8 cellular contexts compared by ENCODE assay signal in genomic region chr17:47615766-47616424, GRCh38. TPM values are rescaled to one million over a fixed set of nuclear protein-coding genes. Genes with fewer than 3 reads are reported as not detected.
DNase-seq lines count a peak whose midpoint lies in the region; ATAC-seq and TF ChIP-seq lines count a peak whose summit lies in the region.

No MANE protein-coding gene starts in this region.

- no peak overlapping the region for H3K9ac ChIP-seq in HCT116 (ENCODE audit: low read length)
- H3K9ac ChIP-seq in OCI-LY3 (ENCODE audit: low read length): no peak overlapping the region

- no peak overlapping the region for H2AFZ ChIP-seq in HCT116 (ENCODE audit: low read depth, low read length, poor library complexity, severe bottlenecking)
- H2AFZ ChIP-seq in OCI-LY3 (ENCODE audit: low read depth, low read length): no peak overlapping the region

- no peak overlapping the region for H3K27ac Mint-ChIP-seq in CD8-positive, alpha-beta T cell

- peak; percentile 44 for ATAC-seq in CD8-positive, alpha-beta T cell
- ATAC-seq in HCT116 (peak; percentile 64), GM21360 (IDR thresholded peaks at IDR 0.05; ENCODE audit: unreplicated experiment) (no peak)

- DNase-seq in CD8-positive, alpha-beta T cell: no peak
- DNase-seq in HCT116 (ENCODE audit: low read depth, low spot score): peak; percentile 52
- no peak for DNase-seq in coronary artery (ENCODE audit: low spot score)
- peak; percentile 78 for DNase-seq in medulla oblongata (ENCODE audit: extremely low spot score)
- DNase-seq in hepatic stellate cell (ENCODE audit: low spot score): no peak
- no peak for DNase-seq in NK-92 treated with Interleukin-12 subunit alpha and Interleukin-12 subunit beta, amount 100 ng/mL, for 24 hours (lab: John Stamatoyannopoulos, UW)

- CTCF ChIA-PET in CD8-positive, alpha-beta T cell (lab: Charles Lee): interaction anchor here (0.6 to 4.5 kb wide), 30 partner anchors 9 to 673 kb away, joined by 3 to 27 read pairs (median 4); partner anchors contain the start of genes EFCAB13 and KPNB1
- CTCF ChIA-PET in HCT116 (lab: Charles Lee): interaction anchor here (0.6 to 3.3 kb wide), 13 partner anchors 10 to 674 kb away, joined by 3 to 26 read pairs (median 4); no protein-coding TSS in a partner anchor

- no peaks in the 10 kb centered on the region for H3K79me2 ChIP-seq in HCT116 (ENCODE audit: insufficient read depth, low read length)
- no peaks in the 10 kb centered on the region for H3K79me2 ChIP-seq in OCI-LY3 (ENCODE audit: low read length)

- H3K27me3 ChIP-seq in CD8-positive, alpha-beta T cell (ENCODE audit: insufficient read depth, low read length): no peaks in the 10 kb centered on the region
- no peaks in the 10 kb centered on the region for H3K27me3 ChIP-seq in HCT116 (ENCODE audit: insufficient read depth, low read length)
- H3K27me3 ChIP-seq in OCI-LY3 (ENCODE audit: low read depth, low read length): no peaks in the 10 kb centered on the region

- H3K36me3 ChIP-seq in CD8-positive, alpha-beta T cell (ENCODE audit: insufficient read depth, low read length): peaks cover 13% of the 10 kb centered on the region
- peaks cover 26 to 37% of the 10 kb centered on the region in 2 experiments for H3K36me3 ChIP-seq in HCT116 (ENCODE audit: control insufficient read depth in 1 of 2, insufficient read depth in 2 of 2, low read length in 2 of 2)
- peaks cover 30% of the 10 kb centered on the region for H3K36me3 ChIP-seq in OCI-LY3 (replicated peaks; ENCODE audit: low read depth, low read length)

- peak; percentile 84 for TF ChIP-seq CTCF in CD8-positive, alpha-beta T cell (IDR thresholded peaks at IDR 0.05)
- TF ChIP-seq CTCF in HCT116 (IDR thresholded peaks at IDR 0.05 in 2 of 3, conservative IDR thresholded peaks at IDR 0.05 in 1 of 3; ENCODE audit: borderline replicate concordance in 1 of 3, insufficient read depth in 1 of 3, low read depth in 2 of 3, low read length in 2 of 3) (peak; percentile 59 to 93 (median 83)), OCI-LY3 (IDR thresholded peaks at IDR 0.05; ENCODE audit: low read depth, low read length) (peak; percentile 79), coronary artery (IDR thresholded peaks at IDR 0.05) (peak; percentile 42)

- TF ChIP-seq RAD21 in HCT116 (IDR thresholded peaks at IDR 0.05; ENCODE audit: low read depth): peak; percentile 90

- no peaks in the 10 kb centered on the region for H3K27me3 Mint-ChIP-seq in CD8-positive, alpha-beta T cell (ENCODE audit: low read depth)

- no peak overlapping the region for H3K4me3 ChIP-seq in CD8-positive, alpha-beta T cell (ENCODE audit: low read depth, low read length)
- H3K4me3 ChIP-seq in HCT116 (replicated peaks in 1 of 2; ENCODE audit: low read depth in 1 of 2, low read length in 2 of 2) (no peak overlapping the region), OCI-LY3 (ENCODE audit: low read length) (no peak overlapping the region), coronary artery (no peak overlapping the region)

- H4K20me1 ChIP-seq in HCT116 (ENCODE audit: insufficient read depth): no peaks in the 10 kb centered on the region
- H4K20me1 ChIP-seq in OCI-LY3 (ENCODE audit: insufficient read depth, low read length): no peaks in the 10 kb centered on the region

- no peaks in the 10 kb centered on the region for H3K4me1 ChIP-seq in CD8-positive, alpha-beta T cell (ENCODE audit: insufficient read depth, low read length)
- peaks cover 18 to 59% of the 10 kb centered on the region in 2 experiments for H3K4me1 ChIP-seq in HCT116 (ENCODE audit: control insufficient read depth in 1 of 2, insufficient read depth in 2 of 2, low read length in 2 of 2)
- no peaks in the 10 kb centered on the region for H3K4me1 ChIP-seq in OCI-LY3 (ENCODE audit: low read length)

- no peak for TF ChIP-seq POLR2A in HCT116 (IDR thresholded peaks at IDR 0.05; ENCODE audit: borderline replicate concordance, extremely low read depth, insufficient read depth, insufficient read length)

- H3K4me3 Mint-ChIP-seq in CD8-positive, alpha-beta T cell: no peak overlapping the region

- RAD21 ChIA-PET in HCT116 (lab: Charles Lee; ENCODE audit: low non-redundant PET in 1 of 2, low total read pairs in 2 of 2, uncharacterized antibody in 2 of 2, unreplicated experiment in 2 of 2): interaction anchor here (0.6 to 2.0 kb wide), 4 partner anchors 115 to 304 kb away, joined by 3 to 9 read pairs (median 4); no protein-coding TSS in a partner anchor

- H3K9me3 ChIP-seq in CD8-positive, alpha-beta T cell (ENCODE audit: low read length): no peaks in the 10 kb centered on the region
- no peaks in the 10 kb centered on the region for H3K9me3 ChIP-seq in HCT116 (ENCODE audit: control insufficient read depth in 1 of 2, insufficient read depth in 1 of 2, low read depth in 1 of 2, low read length in 2 of 2)
- no peaks in the 10 kb centered on the region for H3K9me3 ChIP-seq in OCI-LY3 (ENCODE audit: insufficient read depth, low read length)

- H3K9me3 Mint-ChIP-seq in CD8-positive, alpha-beta T cell: no peaks in the 10 kb centered on the region

- H3K4me2 ChIP-seq in HCT116 (ENCODE audit: low read length): no peak overlapping the region
- H3K4me2 ChIP-seq in OCI-LY3 (ENCODE audit: low read length): no peak overlapping the region

- no TSS peak for BruUV-seq in HCT116 (replicated peaks; lab: Mats Ljungman, UMichigan)

- no peak overlapping the region for H3K27ac ChIP-seq in CD8-positive, alpha-beta T cell (ENCODE audit: low read depth, low read length)
- H3K27ac ChIP-seq in HCT116 (ENCODE audit: low read depth, low read length) (no peak overlapping the region), OCI-LY3 (ENCODE audit: low read length) (no peak overlapping the region), coronary artery (no peak overlapping the region)

- intact Hi-C loops in CD8-positive, alpha-beta T cell (cut with DNase I, micrococcal nuclease): loop anchor here (1.0 to 10.0 kb wide), 5 partner anchors 254 to 615 kb away; no protein-coding TSS in a partner anchor
- intact Hi-C loops in HCT116 (cut with micrococcal nuclease): loop anchor here (1.0 to 10.0 kb wide), 6 partner anchors 116 to 674 kb away; no protein-coding TSS in a partner anchor

- peaks cover 2% of the 10 kb centered on the region for H3K4me1 Mint-ChIP-seq in CD8-positive, alpha-beta T cell (ENCODE audit: low read depth)

- H3K36me3 Mint-ChIP-seq in CD8-positive, alpha-beta T cell: peaks cover 61% of the 10 kb centered on the region

- POLR2A ChIA-PET in CD8-positive, alpha-beta T cell (lab: Charles Lee): no interaction called here
- POLR2A ChIA-PET in HCT116 (lab: Charles Lee): no interaction called here

- H3K9me2 ChIP-seq in HCT116 (ENCODE audit: insufficient read depth): no peaks in the 10 kb centered on the region

TF ChIP-seq in HCT116, 20 proteins besides CTCF, POLR2A, EP300 and RAD21:
- no peak for TF ChIP-seq JUND (IDR thresholded peaks at IDR 0.05)
- no peak; the same call in 1 of the 2 replicates for TF ChIP-seq SP1 (IDR thresholded peaks at IDR 0.05; ENCODE audit: low read depth)
- TF ChIP-seq EZH2 (IDR thresholded peaks at IDR 0.05): no peak
- peak; percentile 6; the same call in 1 of the 2 replicates for TF ChIP-seq POLR2AphosphoS5 (IDR thresholded peaks at IDR 0.05; ENCODE audit: low read depth, low read length)

RNA-seq across cellular contexts. Expression of gene KPNB1, which starts 33.8 kb away (rescaled TPM):
- 100 to 1,000 TPM; 170 to 173 TPM for total RNA-seq in CD8-positive, alpha-beta T cell
- 526 TPM for total RNA-seq in HCT116 (2021; ENCODE audit: unreplicated experiment)
- polyA plus RNA-seq in HCT116 (2012): 233 and 294 TPM in 2 replicates

Comparison
In these comparisons a context has a peak if more than half of its experiments do, and no peak if none do; other contexts are left out.
1. DNase-seq: peak in HCT116 (single experiment) and medulla oblongata (single experiment); none in CD8-positive, alpha-beta T cell (0 of 7), coronary artery (single experiment), hepatic stellate cell (single experiment) and NK-92 treated with Interleukin-12 subunit alpha and Interleukin-12 subunit beta, amount 100 ng/mL, for 24 hours (single experiment).
2. Peak in every context shown above with its lines, with median percentiles within 50 percentile points of each other: CTCF ChIP-seq.